Comparison of ENCODE assay signal across 9 cellular contexts in the genomic region with DNA sequence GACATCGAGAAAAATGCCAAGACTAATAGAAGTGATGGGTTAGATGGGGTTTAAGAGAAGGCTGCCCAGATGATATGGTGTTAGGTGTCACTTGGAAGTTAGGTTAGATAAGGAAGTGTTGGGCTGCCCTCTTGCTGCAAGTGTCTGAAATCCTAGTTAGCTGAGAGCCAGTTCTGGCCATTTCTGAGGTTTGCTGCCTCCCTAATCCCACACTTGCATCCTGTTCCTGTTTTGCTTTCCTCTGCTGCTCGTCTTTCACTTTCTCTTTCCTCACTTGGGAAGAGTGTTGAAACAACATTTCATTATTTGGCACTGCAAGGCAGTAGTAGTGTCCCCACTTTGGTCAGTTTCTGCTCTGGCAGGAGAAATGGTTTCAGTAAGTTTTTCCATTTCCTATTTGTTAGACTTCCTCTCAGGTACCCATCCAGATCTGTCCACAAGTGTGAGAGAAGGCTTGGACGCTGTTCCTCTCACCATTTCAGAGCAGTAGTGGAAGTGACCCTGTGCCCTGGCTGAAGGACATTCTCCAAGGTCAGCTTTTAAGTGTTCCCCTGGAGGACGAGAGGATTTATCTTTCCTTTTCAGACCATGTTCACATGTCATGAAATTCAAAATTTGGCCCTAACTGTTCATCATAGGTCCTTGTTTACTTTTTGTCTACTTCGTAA.
DNase-seq lines count a peak whose midpoint lies in the region; ATAC-seq and TF ChIP-seq lines count a peak whose summit lies in the region.
"Had no signal": no experiment of that assay in that cellular context is flagged by ENCODE, and none has a peak within 500 bp of the region (broad histone marks: within the 10 kb centered on the region; RNA-seq: fewer than 3 reads in every experiment).

No MANE protein-coding gene starts in this region.

- no peaks in the 10 kb centered on the region for H3K79me1 ChIP-seq in mesenchymal stem cell (replicated peaks; ENCODE audit: low read length, poor library complexity, severe bottlenecking)

- no peaks in the 10 kb centered on the region for H3K79me2 ChIP-seq in ACC112 (ENCODE audit: control insufficient read depth, insufficient read depth, low read length, unreplicated experiment)

- no peak overlapping the region for H3K27ac Mint-ChIP-seq in stimulated activated memory B cell treated with anti-CD40 and anti-IgM and Interleukin-4, amounts not matched to agents 10 μg/mL and 1 μg/mL and 100 μg/mL, for 72 hours
- H3K27ac Mint-ChIP-seq: activated CD4-positive, alpha-beta T cell treated with anti-CD3 and anti-CD28 coated beads, Interleukin-2, amount 10 ng/mL, durations not matched to agents 24 days and 14 days had no signal

- H3K36me3 Mint-ChIP-seq in stimulated activated memory B cell treated with anti-CD40 and anti-IgM and Interleukin-4, amounts not matched to agents 10 μg/mL and 1 μg/mL and 100 μg/mL, for 72 hours: no peaks in the 10 kb centered on the region

- H2BK12ac ChIP-seq in mesenchymal stem cell (ENCODE audit: low read length in 2 of 2): no peak overlapping the region

- no peak overlapping the region for H4K91ac ChIP-seq in mesenchymal stem cell (ENCODE audit: low read length)

- intact Hi-C loops in dorsolateral prefrontal cortex (cut with DNase I): loop anchor here in 1 of 2 donors (5.0 kb wide), 2 partner anchors 175 to 310 kb away; no protein-coding TSS in a partner anchor

- no peak overlapping the region for H3K4me2 ChIP-seq in mesenchymal stem cell (ENCODE audit: low read length, poor library complexity, severe bottlenecking)

- no peaks in the 10 kb centered on the region for H3K27me3 Mint-ChIP-seq in stimulated activated memory B cell treated with anti-CD40 and anti-IgM and Interleukin-4, amounts not matched to agents 10 μg/mL and 1 μg/mL and 100 μg/mL, for 72 hours
- H3K27me3 Mint-ChIP-seq: activated CD4-positive, alpha-beta T cell treated with anti-CD3 and anti-CD28 coated beads, Interleukin-2, amount 10 ng/mL, durations not matched to agents 24 days and 14 days had no signal

- H3K4ac ChIP-seq in mesenchymal stem cell (ENCODE audit: low read depth in 1 of 2, low read length in 2 of 2): no peak overlapping the region

- no peak overlapping the region for H2BK5ac ChIP-seq in mesenchymal stem cell (ENCODE audit: low read depth, low read length, poor library complexity, severe bottlenecking)

- H3K4me3 Mint-ChIP-seq in stimulated activated memory B cell treated with anti-CD40 and anti-IgM and Interleukin-4, amounts not matched to agents 10 μg/mL and 1 μg/mL and 100 μg/mL, for 72 hours: no peak overlapping the region
- H3K4me3 Mint-ChIP-seq: activated CD4-positive, alpha-beta T cell treated with anti-CD3 and anti-CD28 coated beads, Interleukin-2, amount 10 ng/mL, durations not matched to agents 24 days and 14 days had no signal

- H2BK15ac ChIP-seq in mesenchymal stem cell (ENCODE audit: low read depth, poor library complexity, severe bottlenecking): no peak overlapping the region

- peak overlapping the region; percentile 66 for H3K4me3 ChIP-seq in ACC112 (ENCODE audit: low read depth, low read length)
- no peak overlapping the region for H3K4me3 ChIP-seq in LNCaP clone FGC (ENCODE audit: low read depth, low read length)
- no peak overlapping the region for H3K4me3 ChIP-seq in dorsolateral prefrontal cortex
- H3K4me3 ChIP-seq in mesenchymal stem cell (ENCODE audit: insufficient read depth in 1 of 2, low read depth in 1 of 2, low read length in 2 of 2): peak overlapping the region in 1 of 2 experiments; percentile 57

- H2AK5ac ChIP-seq in mesenchymal stem cell (ENCODE audit: low read length, severe bottlenecking): no peak overlapping the region

- no peaks in the 10 kb centered on the region for H3K9me3 ChIP-seq in mesenchymal stem cell (ENCODE audit: control insufficient read depth, low read length)

- peaks cover 6% of the 10 kb centered on the region for H3K9me3 Mint-ChIP-seq in stimulated activated memory B cell treated with anti-CD40 and anti-IgM and Interleukin-4, amounts not matched to agents 10 μg/mL and 1 μg/mL and 100 μg/mL, for 72 hours
- H3K9me3 Mint-ChIP-seq: activated CD4-positive, alpha-beta T cell treated with anti-CD3 and anti-CD28 coated beads, Interleukin-2, amount 10 ng/mL, durations not matched to agents 24 days and 14 days had no signal

- peak overlapping the region; percentile 42 for H3K9ac ChIP-seq in mesenchymal stem cell (ENCODE audit: low read length)

- TF ChIP-seq CTCF in LNCaP clone FGC (IDR thresholded peaks at IDR 0.05; ENCODE audit: control insufficient read depth, extremely low read depth, insufficient read depth): peak; percentile 60
- peak in 49 of 56 donors; percentile 0 to 68 (median 45) for TF ChIP-seq CTCF in dorsolateral prefrontal cortex (IDR thresholded peaks at IDR 0.05 in 54 of 56, conservative IDR thresholded peaks at IDR 0.05 in 2 of 56; ENCODE audit: low read depth in 1 of 56, partially characterized antibody in 56 of 56)

- WGBS in mesenchymal stem cell: 52% methylated on average over 3 of the region's 5 CpGs

- DNase-seq in LNCaP clone FGC (ENCODE audit: low read depth): no peak
- peak in 1 of 10 donors; percentile 40 for DNase-seq in dorsolateral prefrontal cortex
- DNase-seq in mesenchymal stem cell: peak; percentile 38
- DNase-seq in NCI-H1436 (lab: John Stamatoyannopoulos, UW): no peak
- no peak for DNase-seq in stimulated activated CD4-positive, alpha-beta T cell treated with anti-CD3 and anti-CD28 coated beads, Interleukin-12 subunit alpha, Interleukin-12 subunit beta, amount 100 ng/mL, for 4 hours
- DNase-seq: activated CD4-positive, alpha-beta T cell treated with anti-CD3 and anti-CD28 coated beads, Interleukin-2, amount 10 ng/mL, durations not matched to agents 24 days and 14 days had no signal

- no peak overlapping the region for H3K14ac ChIP-seq in mesenchymal stem cell (ENCODE audit: low read length in 2 of 2)

- H3K27ac ChIP-seq in ACC112 (ENCODE audit: low read depth, low read length) (no peak overlapping the region), dorsolateral prefrontal cortex (no peak overlapping the region), mesenchymal stem cell (ENCODE audit: low read length, poor library complexity, severe bottlenecking) (no peak overlapping the region)

- H3K36me3 ChIP-seq in ACC112 (ENCODE audit: insufficient read depth, low read length): no peaks in the 10 kb centered on the region
- no peaks in the 10 kb centered on the region for H3K36me3 ChIP-seq in mesenchymal stem cell (ENCODE audit: control insufficient read depth in 1 of 2, insufficient read depth in 2 of 2, low read depth in 1 of 2, low read length in 2 of 2)

- H4K8ac ChIP-seq in mesenchymal stem cell (ENCODE audit: low read length): no peak overlapping the region

- no peak overlapping the region for H3K18ac ChIP-seq in mesenchymal stem cell (ENCODE audit: low read depth in 1 of 2, low read length in 2 of 2)

- no peaks in the 10 kb centered on the region for H3K27me3 ChIP-seq in ACC112 (ENCODE audit: insufficient read depth, low read length)
- H3K27me3 ChIP-seq in dorsolateral prefrontal cortex: no peaks in the 10 kb centered on the region
- H3K27me3 ChIP-seq in mesenchymal stem cell (ENCODE audit: control insufficient read depth in 1 of 2, insufficient read depth in 1 of 2, low read length in 2 of 2): no peaks in the 10 kb centered on the region

- peak overlapping the region; percentile 28 for H2AFZ ChIP-seq in ACC112 (ENCODE audit: low read length, unreplicated experiment)
- H2AFZ ChIP-seq in mesenchymal stem cell (ENCODE audit: low read depth, low read length): no peak overlapping the region

- H3K4me1 ChIP-seq in ACC112 (ENCODE audit: control insufficient read depth, insufficient read depth, low read length, unreplicated experiment) (no peaks in the 10 kb centered on the region), mesenchymal stem cell (ENCODE audit: control insufficient read depth, insufficient read depth, low read depth, low read length) (no peaks in the 10 kb centered on the region)

- ATAC-seq in GM21423 (IDR thresholded peaks at IDR 0.05; ENCODE audit: unreplicated experiment): no peak
- ATAC-seq in stimulated activated memory B cell treated with anti-CD40 and anti-IgM and Interleukin-4, amounts not matched to agents 10 μg/mL and 1 μg/mL and 100 μg/mL, for 72 hours: no peak

- H3K23ac ChIP-seq in mesenchymal stem cell (ENCODE audit: low read length in 2 of 2): no peak overlapping the region

- H3K4me1 Mint-ChIP-seq in stimulated activated memory B cell treated with anti-CD40 and anti-IgM and Interleukin-4, amounts not matched to agents 10 μg/mL and 1 μg/mL and 100 μg/mL, for 72 hours: no peaks in the 10 kb centered on the region

- no peak overlapping the region for H2BK120ac ChIP-seq in mesenchymal stem cell (ENCODE audit: low read depth, low read length)
